23 cellular contexts compared by ENCODE assay signal in the genomic region with DNA sequence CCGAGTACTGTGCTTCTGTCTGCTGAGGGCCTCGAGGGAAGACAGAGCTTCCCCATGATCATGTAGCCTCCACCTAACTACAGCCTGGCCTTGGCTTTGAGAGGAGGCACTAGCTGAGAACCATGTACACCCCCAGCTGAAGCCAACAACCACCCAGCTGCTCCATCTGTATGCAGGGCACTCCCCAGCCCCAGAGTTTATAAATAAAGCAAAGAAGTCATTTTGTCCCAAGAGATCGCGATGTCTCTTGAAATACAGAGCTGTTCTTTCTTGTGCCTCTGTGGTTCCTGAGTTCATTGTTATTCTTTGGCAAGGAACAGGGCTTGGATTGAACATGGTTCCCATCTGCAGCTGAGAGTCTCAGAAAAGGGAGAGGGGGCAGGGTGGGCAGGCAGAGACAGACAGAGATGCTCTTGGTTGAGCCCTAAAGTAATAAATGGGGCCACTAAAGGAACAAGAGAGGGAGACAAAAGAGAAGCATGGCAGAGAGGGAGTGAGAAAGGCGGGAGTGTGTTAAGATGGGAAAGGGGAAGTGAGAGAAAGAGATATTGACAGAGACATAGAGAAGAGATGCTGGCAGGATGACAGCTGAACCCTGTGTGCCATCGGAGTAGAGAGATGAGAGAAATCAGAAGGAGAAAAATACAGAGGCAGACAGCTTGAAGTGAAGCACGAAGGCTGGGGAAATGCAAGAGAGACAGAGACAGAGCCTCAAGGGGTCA.
DNase-seq lines count a peak whose midpoint lies in the region; ATAC-seq, FAIRE-seq and TF ChIP-seq lines count a peak whose summit lies in the region.
"Had no signal": no experiment of that assay in that cellular context is flagged by ENCODE, and none has a peak within 500 bp of the region (broad histone marks: within the 10 kb centered on the region; RNA-seq: fewer than 3 reads in every experiment).

No MANE protein-coding gene starts in this region.

- WGBS in GM12878 (ENCODE audit: insufficient coverage, insufficient replicate concordance, low lambda C conversion rate, missing lambda C conversion rate) = 29% methylated on average over 7 of the region's 7 CpGs

- no peak overlapping the region for H2AFZ ChIP-seq in GM12878 (ENCODE audit: control insufficient read depth, low read depth, low read length)

- no peak overlapping the region for H3K27ac ChIP-seq in GM12878 (ENCODE audit: control insufficient read depth, insufficient read depth)
- H3K27ac ChIP-seq: cardiac muscle cell, heart right ventricle, tibial artery had no signal

- ATAC-seq in HG03432 (IDR thresholded peaks at IDR 0.05; ENCODE audit: unreplicated experiment) (peak; percentile 75), GM12878 (peak; percentile 65), GM18520 (IDR thresholded peaks at IDR 0.05; ENCODE audit: unreplicated experiment) (no peak)
- ATAC-seq: heart right ventricle, mucosa of descending colon had no signal

- intact Hi-C loops in GM12878 (cut with micrococcal nuclease; ENCODE audit: unreplicated experiment) = no loop called here

- H3K36me3 ChIP-seq in GM12878 (ENCODE audit: control insufficient read depth in 2 of 2, insufficient read depth in 2 of 2, low read length in 1 of 2) = no peaks in the 10 kb centered on the region
- H3K36me3 ChIP-seq: cardiac muscle cell, heart right ventricle, tibial artery had no signal

- H3K4me1 ChIP-seq in GM12878 (ENCODE audit: control insufficient read depth, insufficient read depth, low read length) = no peaks in the 10 kb centered on the region
- H3K4me1 ChIP-seq: heart right ventricle, tibial artery had no signal

- H4K20me1 ChIP-seq in GM12878 (ENCODE audit: control insufficient read depth, insufficient read depth) = no peaks in the 10 kb centered on the region

- H3K4me2 ChIP-seq in GM12878 (ENCODE audit: control insufficient read depth, insufficient read depth) = no peak overlapping the region; the same call in 1 of the 2 replicates

- no peak for TF ChIP-seq RAD21 in GM12878 (IDR thresholded peaks at IDR 0.05; ENCODE audit: insufficient read depth, low read depth, low read length)

- no peaks in the 10 kb centered on the region for H3K27me3 Mint-ChIP-seq in neural crest cell (ENCODE audit: low read depth)

- no peak overlapping the region for H3K4me3 ChIP-seq in GM12878
- H3K4me3 ChIP-seq: cardiac muscle cell, heart right ventricle, mucosa of descending colon, tibial artery had no signal

- TF ChIP-seq POLR2A in GM12878 (IDR thresholded peaks at IDR 0.05; ENCODE audit: low read depth, low read length) = no peak

- in situ Hi-C loops in GM12878 (cut with MboI) = no loop called here

- peak overlapping the region; percentile 0 for H3K27ac Mint-ChIP-seq in neural crest cell (ENCODE audit: unreplicated experiment)
- H3K27ac Mint-ChIP-seq: CD4-positive, alpha-beta T cell; HFFc6; stimulated activated naive B cell treated with anti-CD40 and anti-IgM and Interleukin-4, amounts not matched to agents 10 μg/mL and 1 μg/mL and 100 μg/mL, for 72 hours had no signal

- TF ChIP-seq CTCF in GM12878 (IDR thresholded peaks at IDR 0.05 in 2 of 3, conservative IDR thresholded peaks at IDR 0.05 in 1 of 3; ENCODE audit: control insufficient read depth in 2 of 3, extremely low read depth in 1 of 3, insufficient read depth in 1 of 3, low read depth in 3 of 3, low read length in 3 of 3) = no peak
- TF ChIP-seq CTCF in neural crest cell (conservative IDR thresholded peaks at IDR 0.05) = no peak

- no TSS peak for BruUV-seq in GM12878 (replicated peaks; lab: Mats Ljungman, UMichigan)

- FAIRE-seq in GM12878 (lab: Jason Lieb, UNC) = no peak
- FAIRE-seq: GM18507, GM19239, kidney, TTC549 had no signal

- POLR2A ChIA-PET in GM12878 (lab: Charles Lee) = no interaction called here

- no peaks in the 10 kb centered on the region for H3K79me2 ChIP-seq in GM12878 (ENCODE audit: control insufficient read depth, insufficient read depth, low read length)

- no peak overlapping the region for H3K9ac ChIP-seq in GM12878 (ENCODE audit: control insufficient read depth, insufficient read depth, low read length)

- no peaks in the 10 kb centered on the region for H3K36me3 Mint-ChIP-seq in neural crest cell (ENCODE audit: low read depth)
- H3K36me3 Mint-ChIP-seq: stimulated activated naive B cell treated with anti-CD40 and anti-IgM and Interleukin-4, amounts not matched to agents 10 μg/mL and 1 μg/mL and 100 μg/mL, for 72 hours had no signal

- CTCF ChIA-PET in GM12878 (lab: Yijun Ruan, JAX) = interaction anchor here (0.8 kb wide), 1 partner anchor 306 kb away, joined by 3 read pairs; no protein-coding TSS in a partner anchor

- H3K9me3 Mint-ChIP-seq in neural crest cell = no peaks in the 10 kb centered on the region
- H3K9me3 Mint-ChIP-seq: CD4-positive, alpha-beta T cell; stimulated activated naive B cell treated with anti-CD40 and anti-IgM and Interleukin-4, amounts not matched to agents 10 μg/mL and 1 μg/mL and 100 μg/mL, for 72 hours had no signal

- peaks cover 0 to 2% of the 10 kb centered on the region in 2 experiments; a peak in 1 of 4 replicates for H3K27me3 ChIP-seq in GM12878 (replicated peaks in 1 of 2; ENCODE audit: control insufficient read depth in 2 of 2, insufficient read depth in 2 of 2, low read length in 1 of 2)
- H3K27me3 ChIP-seq: cardiac muscle cell, tibial artery had no signal

- no peaks in the 10 kb centered on the region for H3K9me3 ChIP-seq in GM12878 (replicated peaks; ENCODE audit: control insufficient read depth, insufficient read depth, low read length)
- H3K9me3 ChIP-seq: heart right ventricle, mucosa of descending colon, tibial artery had no signal

- peak in 12 of 14 donors; percentile 32 to 85 (median 68) for DNase-seq in C1 segment of cervical spinal cord (lab: John Stamatoyannopoulos, UW)
- DNase-seq in GM12878 (ENCODE audit: low read depth, low spot score) = no peak
- no peak for DNase-seq in neural crest cell (ENCODE audit: low read depth, low spot score)
- DNase-seq in NCI-H2171 treated with DMSO at 0.1 percent for 48 hours (lab: John Stamatoyannopoulos, UW) = no peak
- DNase-seq in H4 (ENCODE audit: low spot score) = no peak
- DNase-seq in stimulated activated CD4-positive, alpha-beta T cell treated with anti-CD3 and anti-CD28 coated beads, Interleukin-4, amount 100 ng/mL, for 1 hour = no peak
- DNase-seq: activated CD4-positive, alpha-beta T cell treated with anti-CD3 and anti-CD28 coated beads for 4 hours; activated effector memory CD4-positive, alpha-beta T cell treated with Interleukin-2 at 50 U/mL for 16 hours; CD4-positive, alpha-beta T cell; effector memory CD4-positive, alpha-beta T cell; heart right ventricle; HFFc6; kidney; mucosa of descending colon; NCI-H1436; stimulated activated naive B cell treated with anti-CD40 and anti-IgM and Interleukin-4, amounts not matched to agents 10 μg/mL and 1 μg/mL and 100 μg/mL, for 72 hours; tibial artery had no signal

- H3K4me1 Mint-ChIP-seq in neural crest cell = peaks cover 31% of the 10 kb centered on the region

- no peak for TF ChIP-seq EP300 in GM12878 (IDR thresholded peaks at IDR 0.05; ENCODE audit: borderline replicate concordance in 1 of 2, control insufficient read depth in 1 of 2, low read depth in 2 of 2, low read length in 2 of 2)

- SMC1A ChIA-PET in GM12878 (lab: Charles Lee; ENCODE audit: uncharacterized antibody, unreplicated experiment) = no interaction called here

- no peak overlapping the region for H3K4me3 Mint-ChIP-seq in neural crest cell
- H3K4me3 Mint-ChIP-seq: CD4-positive, alpha-beta T cell; HFFc6; stimulated activated naive B cell treated with anti-CD40 and anti-IgM and Interleukin-4, amounts not matched to agents 10 μg/mL and 1 μg/mL and 100 μg/mL, for 72 hours had no signal

- RAD21 ChIA-PET in GM12878 (lab: Charles Lee; ENCODE audit: unreplicated experiment) = no interaction called here

TF ChIP-seq in GM12878, 131 proteins besides CTCF, POLR2A, EP300 and RAD21:
- no peak for TF ChIP-seq LARP7 (IDR thresholded peaks at IDR 0.05)
- TF ChIP-seq SPI1 (IDR thresholded peaks at IDR 0.05; ENCODE audit: borderline replicate concordance, insufficient read depth, low read depth, low read length) = peak; percentile 72; the same call in 1 of the 2 replicates

Comparison
In these comparisons a context has a peak if more than half of its experiments do, and no peak if none do; other contexts are left out.
1. DNase-seq: peak in C1 segment of cervical spinal cord (12 of 14); none in GM12878 (single experiment), neural crest cell (single experiment), NCI-H2171 treated with DMSO at 0.1 percent for 48 hours (single experiment), H4 (single experiment) and stimulated activated CD4-positive, alpha-beta T cell treated with anti-CD3 and anti-CD28 coated beads, Interleukin-4, amount 100 ng/mL, for 1 hour (single experiment).